ENCODE assay signal across 8 cellular contexts in genomic region chr17:3048727-3049471, GRCh38. TPM values are rescaled to one million over a fixed set of nuclear protein-coding genes. Genes with fewer than 3 reads are reported as not detected.
DNase-seq lines count a peak whose midpoint lies in the region; ATAC-seq, FAIRE-seq and TF ChIP-seq lines count a peak whose summit lies in the region.

No MANE protein-coding gene starts in this region.

- intact Hi-C loops in vagina (cut with DNase I) = loop anchor here (2.0 kb wide), 1 partner anchor 78 kb away; no protein-coding TSS in a partner anchor

- no peak for TF ChIP-seq POLR2A in vagina (IDR thresholded peaks at IDR 0.05)

- DNase-seq in NCI-H146 (lab: John Stamatoyannopoulos, UW) (peak; percentile 99), T-helper 2 cell (peak; percentile 76 to 98 (median 90)), astrocyte (ENCODE audit: low read depth) (peak; percentile 93), hepatic stellate cell (ENCODE audit: low spot score) (peak; percentile 96), putamen (ENCODE audit: low spot score) (peak; percentile 100), vagina (ENCODE audit: extremely low spot score in 2 of 2) (peak; percentile 97 to 98)

- H3K36me3 ChIP-seq in astrocyte (ENCODE audit: insufficient read depth, low read length) = no peaks in the 10 kb centered on the region
- no peaks in the 10 kb centered on the region for H3K36me3 ChIP-seq in vagina

- peak; percentile 73 for TF ChIP-seq CTCF in GM12875 (IDR thresholded peaks at IDR 0.05; ENCODE audit: borderline replicate concordance, insufficient read depth, low read depth, low read length)
- peak; percentile 48 for TF ChIP-seq CTCF in astrocyte (IDR thresholded peaks at IDR 0.05; ENCODE audit: insufficient read depth, low read depth, low read length)
- peak; percentile 43 to 62 (median 59) for TF ChIP-seq CTCF in vagina (IDR thresholded peaks at IDR 0.05)

- H3K27me3 ChIP-seq in astrocyte (ENCODE audit: insufficient read depth, low read length) = no peaks in the 10 kb centered on the region
- no peaks in the 10 kb centered on the region for H3K27me3 ChIP-seq in vagina

- no peaks in the 10 kb centered on the region for H4K20me1 ChIP-seq in astrocyte (ENCODE audit: insufficient read depth, low read length)

- peak overlapping the region; percentile 61 for H3K4me3 ChIP-seq in GM12875 (ENCODE audit: low read depth, low read length)
- peak overlapping the region; percentile 70 for H3K4me3 ChIP-seq in astrocyte (ENCODE audit: insufficient read depth, low read depth, low read length)
- H3K4me3 ChIP-seq in vagina = peak overlapping the region; percentile 62 to 66

- peak overlapping the region; percentile 93 for H2AFZ ChIP-seq in astrocyte (ENCODE audit: low read depth, low read length)

- FAIRE-seq in astrocyte (lab: Jason Lieb, UNC) = peak; percentile 79

- peaks cover 5% of the 10 kb centered on the region for H3K27me3 Mint-ChIP-seq in astrocyte (ENCODE audit: low read depth, unreplicated experiment)

- H3K4me2 ChIP-seq in astrocyte (ENCODE audit: low read length) = peak overlapping the region; percentile 84

- H3K36me3 Mint-ChIP-seq in astrocyte (ENCODE audit: low read depth, unreplicated experiment) = no peaks in the 10 kb centered on the region

- no peak overlapping the region for H3K27ac Mint-ChIP-seq in astrocyte (ENCODE audit: unreplicated experiment)

- peak overlapping the region; percentile 71 for H3K9ac ChIP-seq in astrocyte (ENCODE audit: low read length)

- peak; percentile 99 for ATAC-seq in HG02852 (IDR thresholded peaks at IDR 0.05; ENCODE audit: unreplicated experiment)

- H3K79me2 ChIP-seq in astrocyte (ENCODE audit: insufficient read depth, low read length) = no peaks in the 10 kb centered on the region

- peaks cover 7% of the 10 kb centered on the region for H3K9me3 Mint-ChIP-seq in astrocyte (ENCODE audit: unreplicated experiment)

- H3K27ac ChIP-seq in astrocyte (ENCODE audit: low read depth, low read length) = peak overlapping the region; percentile 10
- H3K27ac ChIP-seq in vagina = peak overlapping the region; percentile 25

- H3K9me3 ChIP-seq in astrocyte (ENCODE audit: insufficient read depth, low read depth, low read length) (peaks cover 4% of the 10 kb centered on the region), vagina (peaks cover 2% of the 10 kb centered on the region)

- H3K4me3 Mint-ChIP-seq in astrocyte (ENCODE audit: unreplicated experiment) = peak overlapping the region; percentile 89

- no peaks in the 10 kb centered on the region for H3K4me1 ChIP-seq in astrocyte (ENCODE audit: insufficient read depth, low read length)
- peaks cover 8% of the 10 kb centered on the region for H3K4me1 ChIP-seq in vagina

- no peaks in the 10 kb centered on the region for H3K4me1 Mint-ChIP-seq in astrocyte (ENCODE audit: low read depth, unreplicated experiment)

RNA-seq across cellular contexts. Expression of gene OR1D5, which starts 14.5 kb away (rescaled TPM):
- total RNA-seq in astrocyte (not detected in 2 replicates), vagina (not detected)

RNA-seq across cellular contexts. Expression of gene OR1D2, which starts 55.3 kb away (rescaled TPM):
- total RNA-seq in astrocyte (not detected in 2 replicates), vagina (not detected)

Comparison
In these comparisons a context has a peak if more than half of its experiments do, and no peak if none do; other contexts are left out.
1. Peak in every context shown above with its lines: DNase-seq, ATAC-seq, H3K4me3 ChIP-seq and H3K27ac ChIP-seq.